Comparison of ENCODE assay signal across 26 cellular contexts in the genomic region with DNA sequence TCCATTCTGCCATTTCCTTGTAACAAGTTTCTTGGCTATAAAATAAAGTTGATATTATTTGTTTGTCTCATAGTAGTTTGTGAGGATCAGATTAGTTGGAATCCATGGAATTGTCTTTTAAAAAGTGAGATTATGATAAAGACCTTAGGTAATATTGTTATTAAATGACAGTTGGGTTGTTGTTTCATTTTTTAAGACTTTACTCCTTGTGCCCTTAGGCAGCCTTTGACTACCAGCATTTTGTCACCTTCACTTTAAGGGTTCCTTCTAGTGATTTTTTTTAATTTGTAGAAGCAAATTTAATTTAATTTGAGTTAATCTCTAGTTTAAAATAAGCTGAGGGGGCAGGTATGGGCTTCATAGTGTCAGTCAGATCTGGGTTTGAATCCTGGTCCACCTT.
DNase-seq lines count a peak whose midpoint lies in the region; ATAC-seq, FAIRE-seq and TF ChIP-seq lines count a peak whose summit lies in the region.
"Had no signal": no experiment of that assay in that cellular context is flagged by ENCODE, and none has a peak within 500 bp of the region (broad histone marks: within the 10 kb centered on the region; RNA-seq: fewer than 3 reads in every experiment).

No MANE protein-coding gene starts in this region.

- no peaks in the 10 kb centered on the region for H3K36me3 Mint-ChIP-seq in chondrocyte (ENCODE audit: low read depth)
- peaks cover 9% of the 10 kb centered on the region for H3K36me3 Mint-ChIP-seq in nephron progenitor cell (ENCODE audit: low read depth)

- H3K27ac Mint-ChIP-seq in chondrocyte (ENCODE audit: unreplicated experiment) = peak overlapping the region; percentile 71
- peak overlapping the region; percentile 86 for H3K27ac Mint-ChIP-seq in nephron progenitor cell
- H3K27ac Mint-ChIP-seq: CD4-positive, CD25-positive, alpha-beta regulatory T cell had no signal

- ATAC-seq in A549 = no peak
- ATAC-seq in HCT116 = no peak
- ATAC-seq: left ventricle myocardium superior, right lobe of liver had no signal

- peak overlapping the region; percentile 34 for H3K9ac ChIP-seq in HCT116 (ENCODE audit: low read length)

- no peak for TF ChIP-seq CTCF in A549 (IDR thresholded peaks at IDR 0.05)
- TF ChIP-seq CTCF in HCT116 (IDR thresholded peaks at IDR 0.05 in 2 of 3, conservative IDR thresholded peaks at IDR 0.05 in 1 of 3; ENCODE audit: borderline replicate concordance in 1 of 3, insufficient read depth in 1 of 3, low read depth in 2 of 3, low read length in 2 of 3) = no peak
- no peak for TF ChIP-seq CTCF in chondrocyte (IDR thresholded peaks at IDR 0.05)
- TF ChIP-seq CTCF in nephron progenitor cell (IDR thresholded peaks at IDR 0.05) = no peak
- no peak for TF ChIP-seq CTCF in GM10248 (IDR thresholded peaks at IDR 0.05; ENCODE audit: control extremely low read depth, extremely low read depth, low read depth, missing control alignments)

- peak overlapping the region; percentile 95 to 97 for H3K27ac ChIP-seq in A549
- no peak overlapping the region for H3K27ac ChIP-seq in HCT116 (ENCODE audit: low read depth, low read length)
- H3K27ac ChIP-seq: esophagus squamous epithelium, right lobe of liver, transverse colon, WERI-Rb-1 had no signal

- no peaks in the 10 kb centered on the region for H3K79me2 ChIP-seq in HCT116 (ENCODE audit: insufficient read depth, low read length)

- no peak for TF ChIP-seq EP300 in A549 (IDR thresholded peaks at IDR 0.05)

- H3K4me3 ChIP-seq in A549 (no peak overlapping the region), HCT116 (replicated peaks in 1 of 2; ENCODE audit: low read depth in 1 of 2, low read length in 2 of 2) (no peak overlapping the region)
- H3K4me3 ChIP-seq: esophagus squamous epithelium, right lobe of liver, SJCRH30, transverse colon had no signal

- no TSS peak for BruUV-seq in HCT116 (replicated peaks; lab: Mats Ljungman, UMichigan)

- H3K4me3 Mint-ChIP-seq in chondrocyte (ENCODE audit: unreplicated experiment) = no peak overlapping the region
- no peak overlapping the region for H3K4me3 Mint-ChIP-seq in nephron progenitor cell
- H3K4me3 Mint-ChIP-seq: CD4-positive, CD25-positive, alpha-beta regulatory T cell; immature natural killer cell had no signal

- intact Hi-C loops in HCT116 (cut with micrococcal nuclease) = no loop called here

- TF ChIP-seq POLR2A in A549 (IDR thresholded peaks at IDR 0.05; ENCODE audit: low read length) = no peak
- TF ChIP-seq POLR2A in HCT116 (IDR thresholded peaks at IDR 0.05; ENCODE audit: borderline replicate concordance, extremely low read depth, insufficient read depth, insufficient read length) = no peak
- TF ChIP-seq POLR2A in GM12891 (IDR thresholded peaks at IDR 0.05; ENCODE audit: low read depth, low read length) = no peak

- peaks cover 65% of the 10 kb centered on the region for H3K4me1 Mint-ChIP-seq in chondrocyte (ENCODE audit: low read depth)
- peaks cover 72% of the 10 kb centered on the region for H3K4me1 Mint-ChIP-seq in nephron progenitor cell

- POLR2A ChIA-PET in A549 (lab: Yijun Ruan, JAX) (interaction anchor here (0.9 kb wide), 1 partner anchor 36 kb away, joined by 3 read pairs; no protein-coding TSS in a partner anchor), HCT116 (lab: Charles Lee) (interaction anchor here (0.6 kb wide), 1 partner anchor 53 kb away, joined by 3 read pairs; no protein-coding TSS in a partner anchor), GM10248 (lab: Yijun Ruan, JAX) (no interaction called here)

- no peaks in the 10 kb centered on the region; the same call in 1 of the 2 replicates for H4K20me1 ChIP-seq in HCT116 (ENCODE audit: insufficient read depth)

- RAD21 ChIA-PET in HCT116 (lab: Charles Lee; ENCODE audit: low non-redundant PET in 1 of 2, low total read pairs in 2 of 2, uncharacterized antibody in 2 of 2, unreplicated experiment in 2 of 2) = no interaction called here

- peaks cover 91% of the 10 kb centered on the region for H3K4me1 ChIP-seq in A549
- H3K4me1 ChIP-seq in HCT116 (ENCODE audit: control insufficient read depth in 1 of 2, insufficient read depth in 2 of 2, low read length in 2 of 2) = peaks cover 17 to 54% of the 10 kb centered on the region in 2 experiments
- H3K4me1 ChIP-seq: transverse colon had no signal

- H3K27me3 ChIP-seq in HCT116 (ENCODE audit: insufficient read depth, low read length) = no peaks in the 10 kb centered on the region
- H3K27me3 ChIP-seq: esophagus squamous epithelium, right lobe of liver, SJCRH30, transverse colon had no signal

- H3K36me3 ChIP-seq in HCT116 (ENCODE audit: control insufficient read depth in 1 of 2, insufficient read depth in 2 of 2, low read length in 2 of 2) = no peaks in the 10 kb centered on the region
- H3K36me3 ChIP-seq: esophagus squamous epithelium, right lobe of liver, SJCRH30, transverse colon, WERI-Rb-1 had no signal

- H3K27me3 Mint-ChIP-seq in chondrocyte (ENCODE audit: low read depth) (no peaks in the 10 kb centered on the region), nephron progenitor cell (ENCODE audit: low read depth, poor library complexity) (no peaks in the 10 kb centered on the region)
- H3K27me3 Mint-ChIP-seq: CD4-positive, CD25-positive, alpha-beta regulatory T cell had no signal

- TF ChIP-seq RAD21 in A549 (conservative IDR thresholded peaks at IDR 0.05 in 1 of 2, IDR thresholded peaks at IDR 0.05 in 1 of 2) (no peak), HCT116 (IDR thresholded peaks at IDR 0.05; ENCODE audit: low read depth) (no peak)

- H3K4me2 ChIP-seq in A549 = peak overlapping the region; percentile 57
- peak overlapping the region; percentile 45 for H3K4me2 ChIP-seq in HCT116 (ENCODE audit: low read length)

- no peak overlapping the region for H2AFZ ChIP-seq in HCT116 (ENCODE audit: low read depth, low read length, poor library complexity, severe bottlenecking)

- no peaks in the 10 kb centered on the region for H3K9me3 Mint-ChIP-seq in chondrocyte (ENCODE audit: low read depth)
- no peaks in the 10 kb centered on the region for H3K9me3 Mint-ChIP-seq in nephron progenitor cell
- H3K9me3 Mint-ChIP-seq: CD4-positive, CD25-positive, alpha-beta regulatory T cell had no signal

- peaks cover 3% of the 10 kb centered on the region; the same call in 1 of the 2 replicates for H3K9me2 ChIP-seq in HCT116 (ENCODE audit: insufficient read depth)

- DNase-seq in A549 (ENCODE audit: low read depth in 1 of 2, low spot score in 1 of 2) (no peak), HCT116 (ENCODE audit: low read depth, low spot score) (no peak), chondrocyte (ENCODE audit: low spot score) (no peak), nephron progenitor cell (no peak), NCI-H2029 (lab: John Stamatoyannopoulos, UW) (no peak), GM10248 (ENCODE audit: extremely low spot score) (no peak), GM12891 (ENCODE audit: insufficient read length, low spot score) (no peak), DMS53 treated with DMSO at 0.1 percent for 48 hours (lab: John Stamatoyannopoulos, UW; ENCODE audit: unreplicated experiment) (no peak)
- DNase-seq: activated CD4-positive, alpha-beta T cell treated with anti-CD3 and anti-CD28 coated beads, Interleukin-2, amount 50 U/mL, for 4 hours; activated naive CD4-positive, alpha-beta T cell; activated T-cell treated with anti-CD3 and anti-CD28 coated beads for 4 hours; amygdala; CD4-positive, CD25-positive, alpha-beta regulatory T cell; DMS53; effector CD4-positive, alpha-beta T cell; esophagus squamous epithelium; immature natural killer cell; left ventricle myocardium superior; NCI-H1436; NCI-H2171 treated with DMSO at 0.1 percent for 48 hours; NCI-H526 treated with DMSO at 0.1 percent for 48 hours; right lobe of liver; stimulated activated naive CD4-positive, alpha-beta T cell treated with Interleukin-2 at 50 U/mL for 16 hours; transverse colon; WERI-Rb-1 had no signal

- CTCF ChIA-PET in A549 (lab: Yijun Ruan, JAX) (interaction anchor here (0.5 kb wide), 1 partner anchor 20 kb away, joined by 3 read pairs; no protein-coding TSS in a partner anchor), HCT116 (lab: Charles Lee) (no interaction called here), GM10248 (lab: Yijun Ruan, JAX) (interaction anchor here (2.0 to 2.9 kb wide), 3 partner anchors 8 to 10 kb away, joined by 6 to 9 read pairs (median 7); no protein-coding TSS in a partner anchor)

- H3K9me3 ChIP-seq in A549 (no peaks in the 10 kb centered on the region), HCT116 (ENCODE audit: control insufficient read depth in 1 of 2, insufficient read depth in 1 of 2, low read depth in 1 of 2, low read length in 2 of 2) (no peaks in the 10 kb centered on the region)
- H3K9me3 ChIP-seq: esophagus squamous epithelium, right lobe of liver, SJCRH30, transverse colon had no signal

- FAIRE-seq in A549 (lab: Jason Lieb, UNC) (no peak), GM12891 (lab: Jason Lieb, UNC) (no peak)

TF ChIP-seq in A549, 52 proteins besides CTCF, POLR2A, EP300 and RAD21:
- 0 out of 2 replicates have a peak, but pooled peaks have one; percentile 20 for TF ChIP-seq FOSB (CRISPR knock-in tag; IDR thresholded peaks at IDR 0.05)
- no peak for TF ChIP-seq MYC (IDR thresholded peaks at IDR 0.05; ENCODE audit: borderline replicate concordance, low read length)
- TF ChIP-seq NR3C1 (IDR thresholded peaks at IDR 0.05) = no peak
- peak; percentile 85 for TF ChIP-seq RARB (CRISPR knock-in tag; IDR thresholded peaks at IDR 0.05)
- TF ChIP-seq RCOR1 (IDR thresholded peaks at IDR 0.05; ENCODE audit: low read depth, low read length) = no peak

TF ChIP-seq in HCT116, 20 proteins besides CTCF, POLR2A, EP300 and RAD21 (continues in another document):
- no peak for TF ChIP-seq FOSL1 (IDR thresholded peaks at IDR 0.05; ENCODE audit: low read depth)
- no peak for TF ChIP-seq EZH2 (IDR thresholded peaks at IDR 0.05)
- TF ChIP-seq YY1 (IDR thresholded peaks at IDR 0.05; ENCODE audit: extremely low read depth, insufficient replicate concordance, low read depth, low read length) = no peak

TF ChIP-seq in GM12891, 5 proteins besides CTCF, POLR2A, EP300 and RAD21:
- TF ChIP-seq POU2F2 (IDR thresholded peaks at IDR 0.05; ENCODE audit: low read depth, low read length) = no peak
- TF ChIP-seq POLR2AphosphoS5 (IDR thresholded peaks at IDR 0.05; ENCODE audit: low read depth, low read length) = no peak
- no peak for TF ChIP-seq SPI1 (IDR thresholded peaks at IDR 0.05; ENCODE audit: low read depth, low read length)
- no peak for TF ChIP-seq PAX5 (IDR thresholded peaks at IDR 0.05; ENCODE audit: insufficient read depth, low read length, severe bottlenecking)
TF ChIP-seq in GM12891: peak in this region for 0.
